Comparison of ENCODE assay signal across 1 cellular context in genomic region chr6:112038756-112039430, GRCh38.
TF ChIP-seq lines count a peak whose summit lies in the region.

No MANE protein-coding gene starts in this region.

TF ChIP-seq in K562, 482 proteins besides CTCF, POLR2A, EP300 and RAD21:
- no peak for TF ChIP-seq ZNF586 (CRISPR knock-in tag; conservative IDR thresholded peaks at IDR 0.05)
- TF ChIP-seq MAFF (IDR thresholded peaks at IDR 0.05; ENCODE audit: low read length), result no peak
- no peak for TF ChIP-seq RAD51 (IDR thresholded peaks at IDR 0.05; ENCODE audit: borderline replicate concordance, low read depth)
- no peak for TF ChIP-seq TFE3 (CRISPR knock-in tag; IDR thresholded peaks at IDR 0.05)
- TF ChIP-seq HNRNPK (IDR thresholded peaks at IDR 0.05; ENCODE audit: low read depth, low read length, poor library complexity, severe bottlenecking), result no peak
- no peak for TF ChIP-seq HSF4 (CRISPR knock-in tag; IDR thresholded peaks at IDR 0.05; ENCODE audit: borderline replicate concordance)
- no peak for TF ChIP-seq RCOR1 (IDR thresholded peaks at IDR 0.05; ENCODE audit: borderline replicate concordance in 1 of 2, low read depth in 2 of 2, low read length in 2 of 2)
- no peak for TF ChIP-seq MBD1 (CRISPR knock-in tag; IDR thresholded peaks at IDR 0.05)
- no peak for TF ChIP-seq SNAPC5 (CRISPR knock-in tag; IDR thresholded peaks at IDR 0.05)
- TF ChIP-seq ARID3A (IDR thresholded peaks at IDR 0.05; ENCODE audit: borderline replicate concordance, low read depth, low read length), result no peak
- no peak for TF ChIP-seq TCF15 (CRISPR knock-in tag; IDR thresholded peaks at IDR 0.05)
TF ChIP-seq in K562: peak in this region for 0.
